ENCODE assay signal across 8 cellular contexts in genomic region chr12:107607464-107608392, GRCh38.
A peak's percentile ranks its signal among the peaks of the same experiment; 100 is the strongest.
DNase-seq lines count a peak whose midpoint lies in the region; ATAC-seq, FAIRE-seq and TF ChIP-seq lines count a peak whose summit lies in the region.

No MANE protein-coding gene starts in this region.

- CTCF ChIA-PET in A549 (lab: Yijun Ruan, JAX) = interaction anchor here (0.6 to 11.4 kb wide), 67 partner anchors 10 to 517 kb away, joined by 3 to 419 read pairs (median 4); partner anchors contain the start of gene CRY1

- ATAC-seq in A549 (peak; percentile 78 to 95), GM19043 (IDR thresholded peaks at IDR 0.05; ENCODE audit: low read depth, unreplicated experiment) (peak; percentile 63), Right ventricle myocardium inferior (peak; percentile 62), upper lobe of right lung (peak; percentile 90)

- H3K4me1 Mint-ChIP-seq in activated naive CD8-positive, alpha-beta T cell treated with anti-CD3 and anti-CD28 coated beads for 36 hours = peaks cover 2% of the 10 kb centered on the region

- WGBS in A549 (ENCODE audit: missing lambda C conversion rate) = 37% methylated on average over 21 of the region's 21 CpGs

- no peak overlapping the region for H3K4me3 Mint-ChIP-seq in activated naive CD8-positive, alpha-beta T cell treated with anti-CD3 and anti-CD28 coated beads for 36 hours

- no peaks in the 10 kb centered on the region for H3K36me3 ChIP-seq in SU-DHL-6 (ENCODE audit: low read length)
- no peaks in the 10 kb centered on the region for H3K36me3 ChIP-seq in upper lobe of right lung

- no peaks in the 10 kb centered on the region for H3K36me3 Mint-ChIP-seq in activated naive CD8-positive, alpha-beta T cell treated with anti-CD3 and anti-CD28 coated beads for 36 hours

- H3K27ac Mint-ChIP-seq in activated naive CD8-positive, alpha-beta T cell treated with anti-CD3 and anti-CD28 coated beads for 36 hours = no peak overlapping the region

- POLR2A ChIA-PET in A549 (lab: Yijun Ruan, JAX) = no interaction called here

- intact Hi-C loops in Right ventricle myocardium inferior (cut with DNase I) = loop anchor here (1.0 to 5.0 kb wide), 2 partner anchors 160 to 475 kb away; no protein-coding TSS in a partner anchor
- intact Hi-C loops in posterior cingulate gyrus (cut with DNase I) = loop anchor here (1.0 kb wide), 1 partner anchor 476 kb away; no protein-coding TSS in a partner anchor
- intact Hi-C loops in upper lobe of right lung (cut with DNase I) = loop anchor here (5.0 kb wide), 1 partner anchor 470 kb away; no protein-coding TSS in a partner anchor

- peak; percentile 95 to 96 for TF ChIP-seq RAD21 in A549 (conservative IDR thresholded peaks at IDR 0.05 in 1 of 2, IDR thresholded peaks at IDR 0.05 in 1 of 2)

- no peak overlapping the region for H3K9ac ChIP-seq in SU-DHL-6 (ENCODE audit: low read length)

- TF ChIP-seq CTCF in A549 (IDR thresholded peaks at IDR 0.05) = peak; percentile 90
- TF ChIP-seq CTCF in SU-DHL-6 (IDR thresholded peaks at IDR 0.05; ENCODE audit: insufficient read depth, low read length, poor library complexity, severe bottlenecking) = peak; percentile 81
- TF ChIP-seq CTCF in upper lobe of right lung (IDR thresholded peaks at IDR 0.05) = peak; percentile 92

- no peaks in the 10 kb centered on the region for H3K9me3 Mint-ChIP-seq in activated naive CD8-positive, alpha-beta T cell treated with anti-CD3 and anti-CD28 coated beads for 36 hours

- TF ChIP-seq POLR2A in A549 (IDR thresholded peaks at IDR 0.05; ENCODE audit: low read length) = no peak

- TF ChIP-seq EP300 in A549 (IDR thresholded peaks at IDR 0.05) = no peak

- no peaks in the 10 kb centered on the region for H3F3A ChIP-seq in SU-DHL-6 (ENCODE audit: insufficient read depth)

- H3K4me1 ChIP-seq in A549 (no peaks in the 10 kb centered on the region), upper lobe of right lung (no peaks in the 10 kb centered on the region)

- H3K9me2 ChIP-seq in SU-DHL-6 (replicated peaks; ENCODE audit: insufficient read depth, low read length) = no peaks in the 10 kb centered on the region

- no peaks in the 10 kb centered on the region for H3K79me2 ChIP-seq in SU-DHL-6 (ENCODE audit: insufficient read depth, low read length)

- no peaks in the 10 kb centered on the region for H3K27me3 Mint-ChIP-seq in activated naive CD8-positive, alpha-beta T cell treated with anti-CD3 and anti-CD28 coated beads for 36 hours

- H4K20me1 ChIP-seq in SU-DHL-6 (ENCODE audit: low read depth, low read length) = no peaks in the 10 kb centered on the region

- H3K9me3 ChIP-seq in A549 = no peaks in the 10 kb centered on the region
- H3K9me3 ChIP-seq in SU-DHL-6 (ENCODE audit: insufficient read depth, low read length) = no peaks in the 10 kb centered on the region
- no peaks in the 10 kb centered on the region for H3K9me3 ChIP-seq in upper lobe of right lung

- H3K4me3 ChIP-seq in A549 (no peak overlapping the region), SU-DHL-6 (ENCODE audit: insufficient read depth, low read length, poor library complexity, severe bottlenecking) (no peak overlapping the region), upper lobe of right lung (no peak overlapping the region)

- H2AFZ ChIP-seq in SU-DHL-6 (ENCODE audit: low read depth, low read length, severe bottlenecking) = no peak overlapping the region

- peak; percentile 83 to 86 for DNase-seq in A549 (ENCODE audit: low read depth in 1 of 2, low spot score in 1 of 2)
- peak; percentile 75 for DNase-seq in NCI-H128 (lab: John Stamatoyannopoulos, UW; ENCODE audit: unreplicated experiment)
- peak; percentile 69 for DNase-seq in activated naive CD8-positive, alpha-beta T cell treated with anti-CD3 and anti-CD28 coated beads for 36 hours
- peak; percentile 86 for DNase-seq in Right ventricle myocardium inferior (ENCODE audit: missing footprints)
- peak; percentile 68 to 98 (median 87) for DNase-seq in posterior cingulate gyrus
- peak; percentile 89 for DNase-seq in upper lobe of right lung

- no peaks in the 10 kb centered on the region for H3K27me3 ChIP-seq in SU-DHL-6 (ENCODE audit: low read length)
- H3K27me3 ChIP-seq in upper lobe of right lung = no peaks in the 10 kb centered on the region

- H3K4me2 ChIP-seq in A549 = no peak overlapping the region
- H3K4me2 ChIP-seq in SU-DHL-6 (ENCODE audit: low read depth, low read length, poor library complexity, severe bottlenecking) = no peak overlapping the region

- peak; percentile 32 for FAIRE-seq in A549 (lab: Jason Lieb, UNC)

- H3K27ac ChIP-seq in A549 (peak overlapping the region; percentile 6 to 18; a peak in 1 of 6 replicates), SU-DHL-6 (ENCODE audit: low read depth, low read length) (no peak overlapping the region), upper lobe of right lung (no peak overlapping the region)

TF ChIP-seq in A549, 52 proteins besides CTCF, POLR2A, EP300 and RAD21:
- TF ChIP-seq FOSB (CRISPR knock-in tag; IDR thresholded peaks at IDR 0.05) = no peak
- TF ChIP-seq ZC3H11A (IDR thresholded peaks at IDR 0.05) = no peak
- no peak for TF ChIP-seq ZFP36 (IDR thresholded peaks at IDR 0.05; ENCODE audit: borderline replicate concordance, partially characterized antibody)
- TF ChIP-seq PHF8 (IDR thresholded peaks at IDR 0.05; ENCODE audit: borderline replicate concordance, low read depth) = no peak
- no peak for TF ChIP-seq NPAS2 (CRISPR knock-in tag; IDR thresholded peaks at IDR 0.05; ENCODE audit: borderline replicate concordance)
- TF ChIP-seq GATA3 (IDR thresholded peaks at IDR 0.05; ENCODE audit: borderline replicate concordance) = no peak
- TF ChIP-seq SMC3 (IDR thresholded peaks at IDR 0.05) = peak; percentile 93
- no peak for TF ChIP-seq SREBF2 (IDR thresholded peaks at IDR 0.05)
TF ChIP-seq in A549: peak in this region for 1.

Comparison
In these comparisons a context has a peak if more than half of its experiments do, and no peak if none do; other contexts are left out.
1. H3K27ac ChIP-seq: peak in A549 (2 of 2); none in SU-DHL-6 (single experiment) and upper lobe of right lung (single experiment).
2. Peak in every context shown above with its lines, with median percentiles within 50 percentile points of each other: ATAC-seq, DNase-seq and CTCF ChIP-seq.